In the genomic region with DNA sequence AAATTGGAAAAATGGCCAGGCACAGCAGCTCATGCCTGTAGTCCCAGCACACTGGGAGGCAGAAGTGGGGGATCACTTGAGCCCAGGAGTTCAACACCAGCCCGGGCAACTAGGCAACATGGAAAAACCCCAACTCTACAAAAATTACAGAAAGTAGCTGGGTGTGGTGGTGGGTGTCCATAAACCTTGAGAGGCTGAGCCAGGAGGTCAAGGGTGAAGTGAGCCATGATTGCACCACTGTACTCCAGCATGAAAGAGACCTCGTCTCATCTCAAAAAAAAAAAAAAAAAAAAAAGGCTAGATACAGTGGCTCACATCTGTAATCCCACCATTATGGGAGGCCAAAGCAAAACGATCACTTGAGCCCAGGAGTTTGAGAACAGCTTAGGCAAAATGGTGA, we compare ENCODE assay signal across 18 cellular contexts. TPM values are rescaled to one million over a fixed set of nuclear protein-coding genes. Genes with fewer than 3 reads are reported as not detected.
DNase-seq lines count a peak whose midpoint lies in the region; ATAC-seq and TF ChIP-seq lines count a peak whose summit lies in the region.
"Had no signal": no experiment of that assay in that cellular context is flagged by ENCODE, and none has a peak within 500 bp of the region (broad histone marks: within the 10 kb centered on the region; RNA-seq: fewer than 3 reads in every experiment).

No MANE protein-coding gene starts in this region.

- TF ChIP-seq CTCF in fibroblast of mammary gland (conservative IDR thresholded peaks at IDR 0.05; ENCODE audit: control insufficient read depth, insufficient read depth, low read depth, low read length) (no peak), neutrophil (IDR thresholded peaks at IDR 0.05) (no peak)

- intact Hi-C loops in activated CD4-positive, alpha-beta T cell treated with anti-CD3 and anti-CD28 coated beads, Interleukin-2, amount 10 ng/mL, durations not matched to agents 24 days and 14 days (cut with micrococcal nuclease): no loop called here

- H3K9me3 Mint-ChIP-seq in activated CD4-positive, alpha-beta T cell treated with anti-CD3 and anti-CD28 coated beads, Interleukin-2, amount 10 ng/mL, durations not matched to agents 24 days and 14 days: no peaks in the 10 kb centered on the region
- H3K9me3 Mint-ChIP-seq: activated T-cell treated with anti-CD3 and anti-CD28 coated beads, Interleukin-2, amount 50 U/mL, for 4 hours; HFFc6 had no signal

- H3K4me1 Mint-ChIP-seq in activated CD4-positive, alpha-beta T cell treated with anti-CD3 and anti-CD28 coated beads, Interleukin-2, amount 10 ng/mL, durations not matched to agents 24 days and 14 days: peaks cover 40% of the 10 kb centered on the region

- peaks cover 86% of the 10 kb centered on the region for H3K36me3 ChIP-seq in SK-N-MC (ENCODE audit: insufficient read depth, low read length)
- peaks cover 44% of the 10 kb centered on the region for H3K36me3 ChIP-seq in neutrophil

- H3K4me3 Mint-ChIP-seq in activated CD4-positive, alpha-beta T cell treated with anti-CD3 and anti-CD28 coated beads, Interleukin-2, amount 10 ng/mL, durations not matched to agents 24 days and 14 days: no peak overlapping the region
- H3K4me3 Mint-ChIP-seq: activated T-cell treated with anti-CD3 and anti-CD28 coated beads, Interleukin-2, amount 50 U/mL, for 4 hours; HFFc6 had no signal

- ATAC-seq in GM21515 (IDR thresholded peaks at IDR 0.05; ENCODE audit: unreplicated experiment): no peak
- ATAC-seq: activated T-cell treated with anti-CD3 and anti-CD28 coated beads, Interleukin-2, amount 50 U/mL, for 4 hours; left lung had no signal

- H3K4me1 ChIP-seq in neutrophil (ENCODE audit: control insufficient read depth in 1 of 2, insufficient read depth in 1 of 2, low read depth in 1 of 2, low read length in 1 of 2): peaks cover 39 to 41% of the 10 kb centered on the region in 2 experiments

- H3K27ac ChIP-seq in SK-N-MC (0 out of 2 replicates have a peak overlapping the region, but pooled peaks have one; percentile 8), neutrophil (peak overlapping the region; percentile 0)
- H3K27ac ChIP-seq: left lung had no signal

- peaks cover 64% of the 10 kb centered on the region for H3K36me3 Mint-ChIP-seq in activated CD4-positive, alpha-beta T cell treated with anti-CD3 and anti-CD28 coated beads, Interleukin-2, amount 10 ng/mL, durations not matched to agents 24 days and 14 days (ENCODE audit: low read depth)

- DNase-seq in activated CD4-positive, alpha-beta T cell treated with anti-CD3 and anti-CD28 coated beads, Interleukin-2, amount 10 ng/mL, durations not matched to agents 24 days and 14 days: no peak
- DNase-seq in activated CD4-positive, alpha-beta T cell treated with anti-CD3 and anti-CD28 coated beads for 4 hours: no peak
- DNase-seq in SK-N-MC (ENCODE audit: low read depth, low spot score) (no peak), fibroblast of mammary gland (ENCODE audit: low read depth) (peak; percentile 37), NCI-H146 treated with DMSO at 0.1 percent for 48 hours (lab: John Stamatoyannopoulos, UW; ENCODE audit: unreplicated experiment) (no peak)
- no peak for DNase-seq in stimulated activated CD4-positive, alpha-beta T cell treated with anti-CD3 and anti-CD28 coated beads, Interleukin-1b, Interleukin-23, amount 100 ng/mL, for 48 hours
- DNase-seq: activated T-cell treated with anti-CD3 and anti-CD28 coated beads, Interleukin-2, amount 50 U/mL, for 4 hours; HFFc6; left lung; NCI-H1436 treated with DMSO at 0.1 percent for 48 hours; posterior cingulate gyrus; SK-N-SH had no signal

- no peak overlapping the region for H3K9ac ChIP-seq in SK-N-MC (ENCODE audit: insufficient read length)
- H3K9ac ChIP-seq: BLaER1 treated with 17β-estradiol and CSF1 and Interleukin-3, amounts not matched to agents 10 nM and 100 nM; SK-N-SH had no signal

- H3K9me3 ChIP-seq in SK-N-MC (ENCODE audit: low read depth, low read length) (no peaks in the 10 kb centered on the region), neutrophil (no peaks in the 10 kb centered on the region)
- H3K9me3 ChIP-seq: BLaER1 treated with 17β-estradiol and CSF1 and Interleukin-3, amounts not matched to agents 10 nM and 100 nM; esophagus muscularis mucosa; left lung; SK-N-SH; tibial nerve had no signal

- H3K27ac Mint-ChIP-seq in activated CD4-positive, alpha-beta T cell treated with anti-CD3 and anti-CD28 coated beads, Interleukin-2, amount 10 ng/mL, durations not matched to agents 24 days and 14 days: peak overlapping the region; percentile 44
- H3K27ac Mint-ChIP-seq: HFFc6 had no signal

- no peaks in the 10 kb centered on the region for H3K27me3 Mint-ChIP-seq in activated CD4-positive, alpha-beta T cell treated with anti-CD3 and anti-CD28 coated beads, Interleukin-2, amount 10 ng/mL, durations not matched to agents 24 days and 14 days

- H3K4me3 ChIP-seq in SK-N-MC (no peak overlapping the region), fibroblast of mammary gland (ENCODE audit: control insufficient read depth, low read depth, low read length) (no peak overlapping the region), neutrophil (ENCODE audit: low read depth in 1 of 2, low read length in 1 of 2) (no peak overlapping the region)
- H3K4me3 ChIP-seq: BLaER1 treated with 17β-estradiol and CSF1 and Interleukin-3, amounts not matched to agents 10 nM and 100 nM; esophagus muscularis mucosa; left lung; smooth muscle cell; tibial nerve had no signal

- no peaks in the 10 kb centered on the region for H3K27me3 ChIP-seq in neutrophil
- H3K27me3 ChIP-seq: BLaER1 treated with 17β-estradiol and CSF1 and Interleukin-3, amounts not matched to agents 10 nM and 100 nM; esophagus muscularis mucosa; left lung; tibial nerve had no signal

RNA-seq across cellular contexts. Expression of a gene that starts 22.2 kb away (rescaled TPM):
- 117 TPM in 2 replicates for total RNA-seq in activated CD4-positive, alpha-beta T cell treated with anti-CD3 and anti-CD28 coated beads, Interleukin-2, amount 10 ng/mL, durations not matched to agents 24 days and 14 days
